1 cellular context compared by ENCODE assay signal in genomic region chr5:141958773-141959172, GRCh38.
TF ChIP-seq lines count a peak whose summit lies in the region.

No MANE protein-coding gene starts in this region.

TF ChIP-seq in IMR-90, 13 proteins besides CTCF, POLR2A, EP300 and RAD21:
- TF ChIP-seq SMC3 (IDR thresholded peaks at IDR 0.05; ENCODE audit: low read depth, low read length) (no peak), CEBPB (IDR thresholded peaks at IDR 0.05; ENCODE audit: low read depth, low read length) (0 out of 2 replicates have a peak, but pooled peaks have one; percentile 8)
TF ChIP-seq in IMR-90: peak in this region for 1.
